20 cellular contexts compared by ENCODE assay signal in the genomic region with DNA sequence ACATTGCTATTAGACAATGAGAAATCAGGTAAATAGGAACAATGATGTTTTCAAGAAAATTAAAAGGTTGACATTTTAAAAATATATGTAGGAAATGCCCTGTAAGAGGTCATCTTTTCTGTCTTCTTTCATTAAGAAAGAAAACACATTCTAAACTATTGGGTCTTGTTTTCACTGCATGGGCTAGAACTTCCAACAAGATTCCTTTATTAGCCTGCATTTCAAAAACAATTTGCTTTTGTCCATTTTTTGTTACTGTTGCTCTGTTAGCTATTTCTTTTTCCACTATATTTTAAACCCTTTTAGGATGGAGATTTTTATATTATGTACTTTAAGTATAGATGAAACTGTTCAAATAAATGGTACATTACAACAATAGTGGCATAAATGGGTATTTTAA.
"Had no signal": no experiment of that assay in that cellular context is flagged by ENCODE, and none has a peak within 500 bp of the region (broad histone marks: within the 10 kb centered on the region; RNA-seq: fewer than 3 reads in every experiment).

No MANE protein-coding gene starts in this region.

- H3K9me3 ChIP-seq: colonic mucosa, ovary, prostate gland, right lobe of liver, stomach, suprapubic skin, thyroid gland, upper lobe of left lung, uterus had no signal

- H3K27me3 ChIP-seq: colonic mucosa, hepatocyte, neural progenitor cell, ovary, right lobe of liver, stomach, suprapubic skin, thyroid gland, upper lobe of left lung, uterus had no signal

- H3K9ac ChIP-seq: neural progenitor cell had no signal

- DNase-seq: caudate nucleus; colonic mucosa; dermis blood vessel endothelial cell; effector CD4-positive, alpha-beta T cell; head of caudate nucleus; kidney glomerular epithelial cell; mammary epithelial cell; nucleus accumbens; ovary; right lobe of liver; stimulated activated CD4-positive, alpha-beta T cell treated with anti-CD3 and anti-CD28 coated beads, Interleukin-1b, Interleukin-23, amount 100 ng/mL, for 48 hours; stimulated activated CD4-positive, alpha-beta T cell treated with anti-CD3 and anti-CD28 coated beads, Interleukin-4, amount 100 ng/mL, for 24 hours; stomach; thyroid gland; upper lobe of left lung; uterus had no signal

- H3K27ac ChIP-seq: colonic mucosa, hepatocyte, neural progenitor cell, ovary, prostate gland, right lobe of liver, stomach, suprapubic skin, thyroid gland, upper lobe of left lung, uterus had no signal

- H3K4me1 ChIP-seq: neural progenitor cell, prostate gland, right lobe of liver, suprapubic skin, uterus had no signal

- H3K36me3 ChIP-seq: colonic mucosa, neural progenitor cell, ovary, prostate gland, right lobe of liver, suprapubic skin, thyroid gland, uterus had no signal

- H3K4me3 ChIP-seq: colonic mucosa, hepatocyte, neural progenitor cell, ovary, prostate gland, right lobe of liver, stomach, suprapubic skin, thyroid gland, upper lobe of left lung, uterus had no signal
